7 cellular contexts compared by ENCODE assay signal in genomic region chr18:3028115-3028514, GRCh38. TPM values are rescaled to one million over a fixed set of nuclear protein-coding genes. Genes with fewer than 3 reads are reported as not detected.
A peak's percentile ranks its signal among the peaks of the same experiment; 100 is the strongest.
DNase-seq lines count a peak whose midpoint lies in the region; ATAC-seq, FAIRE-seq and TF ChIP-seq lines count a peak whose summit lies in the region.
"Not testable (repeated sequence)": the region's sequence is repeated elsewhere in the genome, so short reads cannot be mapped to it uniquely, and the experiment has no call there.

No MANE protein-coding gene starts in this region.

- not testable (repeated sequence) for FAIRE-seq in K562 (lab: Jason Lieb, UNC)

- H3K27ac Mint-ChIP-seq in mesothelial cell of epicardium, result peak overlapping the region; percentile 71
- peak overlapping the region; percentile 48 for H3K27ac Mint-ChIP-seq in neural progenitor cell

- H3K4me3 ChIP-seq in GM23248, SJSA1, K562, hepatocyte, neural progenitor cell, sigmoid colon: not testable (repeated sequence)

- in situ Hi-C loops in GM23248 (cut with MboI), result loop anchor here (25.0 kb wide), 1 partner anchor 91 kb away; no protein-coding TSS in a partner anchor
- in situ Hi-C loops in K562 (cut with MboI), result not testable (repeated sequence)

- H3K9me1 ChIP-seq in K562 (ENCODE audit: control insufficient read depth, insufficient read depth, low read length), result not testable (repeated sequence)

- H3K4me1 ChIP-seq in GM23248 (ENCODE audit: insufficient read depth), result not testable (repeated sequence)
- H3K4me1 ChIP-seq in SJSA1 (replicated peaks) (peaks cover 49% of the 10 kb centered on the region), K562 (replicated peaks in 1 of 2; ENCODE audit: control insufficient read depth in 2 of 2, insufficient read depth in 2 of 2, low read length in 2 of 2) (peaks cover 3 to 17% of the 10 kb centered on the region in 2 experiments; a peak in 3 of 5 replicates), hepatocyte (ENCODE audit: insufficient read depth) (peaks cover 28% of the 10 kb centered on the region), neural progenitor cell (peaks cover 22% of the 10 kb centered on the region), sigmoid colon (peaks cover 0 to 39% (median 26%) of the 10 kb centered on the region in 4 donors)

- not testable (repeated sequence) for H3K79me2 ChIP-seq in GM23248 (ENCODE audit: insufficient read depth); K562 (ENCODE audit: control insufficient read depth, insufficient read depth, low read length); hepatocyte; neural progenitor cell (ENCODE audit: low read depth)

- not testable (repeated sequence) for H3K9me3 ChIP-seq in GM23248 (ENCODE audit: low read depth); SJSA1 (replicated peaks); K562 (replicated peaks; ENCODE audit: control insufficient read depth, insufficient read depth, low read depth, low read length); hepatocyte (ENCODE audit: low read depth); neural progenitor cell (ENCODE audit: low read depth); sigmoid colon

- H3K4me2 ChIP-seq in GM23248 (ENCODE audit: unreplicated experiment); K562 (ENCODE audit: insufficient read depth, low read length); neural progenitor cell: not testable (repeated sequence)
- peak overlapping the region; percentile 6 for H3K4me2 ChIP-seq in hepatocyte

- not testable (repeated sequence) for DNase-seq in GM23248; SJSA1 (ENCODE audit: low read depth in 1 of 2, low spot score in 2 of 2); K562 (ENCODE audit: extremely low read depth in 1 of 4, low spot score in 3 of 4); hepatocyte (ENCODE audit: low spot score); mesothelial cell of epicardium (ENCODE audit: low spot score in 2 of 2, unreplicated experiment in 2 of 2); neural progenitor cell (ENCODE audit: low spot score); sigmoid colon

- not testable (repeated sequence) for TF ChIP-seq CTCF in K562 (IDR thresholded peaks at IDR 0.05 in 2 of 3, conservative IDR thresholded peaks at IDR 0.05 in 1 of 3; ENCODE audit: insufficient read depth in 2 of 3, low read depth in 1 of 3, low read length in 3 of 3); hepatocyte (IDR thresholded peaks at IDR 0.05; ENCODE audit: poor library complexity); mesothelial cell of epicardium (IDR thresholded peaks at IDR 0.05; ENCODE audit: unreplicated experiment); neural progenitor cell (IDR thresholded peaks at IDR 0.05); sigmoid colon (IDR thresholded peaks at IDR 0.05)

- intact Hi-C loops in K562 (cut with micrococcal nuclease); sigmoid colon (cut with DNase I): not testable (repeated sequence)

- TF ChIP-seq EP300 in K562 (IDR thresholded peaks at IDR 0.05; ENCODE audit: low read length); sigmoid colon (IDR thresholded peaks at IDR 0.05): not testable (repeated sequence)

- H2AFZ ChIP-seq in GM23248 (peak overlapping the region; percentile 76; the same call in 1 of the 2 replicates), hepatocyte (peak overlapping the region; percentile 44)
- H2AFZ ChIP-seq in K562 (ENCODE audit: low read depth, low read length); neural progenitor cell (replicated peaks): not testable (repeated sequence)

- CTCF ChIA-PET in K562 (lab: Yijun Ruan, JAX; ENCODE audit: low intra/inter-chr PET ratio), result not testable (repeated sequence)

- not testable (repeated sequence) for ATAC-seq in K562

- not testable (repeated sequence) for H3F3A ChIP-seq in GM23248 (ENCODE audit: insufficient read depth)
- H3F3A ChIP-seq in neural progenitor cell (ENCODE audit: low read depth), result peaks cover 15% of the 10 kb centered on the region

- TF ChIP-seq POLR2A in K562 (conservative IDR thresholded peaks at IDR 0.05); sigmoid colon (IDR thresholded peaks at IDR 0.05): not testable (repeated sequence)

- H4K20me1 ChIP-seq in GM23248 (ENCODE audit: insufficient read depth); K562 (replicated peaks; ENCODE audit: control insufficient read depth, insufficient read depth, low read length); hepatocyte (ENCODE audit: insufficient read depth, poor library complexity, severe bottlenecking); neural progenitor cell (ENCODE audit: low read depth): not testable (repeated sequence)

- not testable (repeated sequence) for H3K9ac ChIP-seq in GM23248; K562 (ENCODE audit: insufficient read depth in 1 of 2, low read depth in 2 of 2, low read length in 2 of 2); neural progenitor cell

- H3K27me3 Mint-ChIP-seq in mesothelial cell of epicardium (ENCODE audit: low read depth); neural progenitor cell (ENCODE audit: insufficient read depth, low read depth): not testable (repeated sequence)

- H3K27ac ChIP-seq in GM23248; K562 (ENCODE audit: extremely low read depth, low read depth, low read length); neural progenitor cell: not testable (repeated sequence)
- H3K27ac ChIP-seq in SJSA1 (peak overlapping the region; percentile 87), hepatocyte (peak overlapping the region; percentile 94), sigmoid colon (peak overlapping the region; percentile 49 to 74 (median 62))

- H3K4me1 Mint-ChIP-seq in mesothelial cell of epicardium (peaks cover 35% of the 10 kb centered on the region), neural progenitor cell (peaks cover 40% of the 10 kb centered on the region)

- not testable (repeated sequence) for BruUV-seq in K562 (replicated peaks; lab: Mats Ljungman, UMichigan)

- WGBS in GM23248 (ENCODE audit: low coverage in 1 of 2, low lambda C conversion rate in 2 of 2, missing lambda C conversion rate in 2 of 2), 2 experiments, result 81 to 82% methylated on average over 3 of the region's 3 CpGs
- 60% methylated on average over 3 of the region's 3 CpGs for WGBS in K562 (ENCODE audit: insufficient coverage, low coverage, missing lambda C conversion rate)
- WGBS in hepatocyte (ENCODE audit: low lambda C conversion rate, missing lambda C conversion rate), result 82% methylated on average over 3 of the region's 3 CpGs
- WGBS in sigmoid colon, 2 donors, result 84 to 94% methylated on average over 3 of the region's 3 CpGs

- not testable (repeated sequence) for H3K27me3 ChIP-seq in GM23248 (replicated peaks; ENCODE audit: insufficient read depth); SJSA1 (replicated peaks); K562 (ENCODE audit: control insufficient read depth in 2 of 2, insufficient read depth in 2 of 2, low read length in 2 of 2); hepatocyte; neural progenitor cell; sigmoid colon

- not testable (repeated sequence) for TF ChIP-seq RAD21 in K562 (CRISPR knock-in tag; conservative IDR thresholded peaks at IDR 0.05 in 1 of 2, IDR thresholded peaks at IDR 0.05 in 1 of 2)

- not testable (repeated sequence) for H3K9me3 Mint-ChIP-seq in mesothelial cell of epicardium, neural progenitor cell

- POLR2A ChIA-PET in K562 (lab: Yijun Ruan, JAX), result not testable (repeated sequence)

- not testable (repeated sequence) for H3K4me3 Mint-ChIP-seq in mesothelial cell of epicardium, neural progenitor cell

- H3K36me3 ChIP-seq in GM23248 (ENCODE audit: low read depth); SJSA1; K562 (ENCODE audit: control insufficient read depth, insufficient read depth, low read length); hepatocyte (replicated peaks; ENCODE audit: insufficient read depth, low read depth); neural progenitor cell; sigmoid colon: not testable (repeated sequence)

- not testable (repeated sequence) for H3K36me3 Mint-ChIP-seq in mesothelial cell of epicardium, neural progenitor cell

- H3K9me2 ChIP-seq in GM23248 (ENCODE audit: insufficient read depth); hepatocyte (replicated peaks; ENCODE audit: insufficient read depth): not testable (repeated sequence)

RNA-seq across cellular contexts. Expression of gene LPIN2, which starts 15.2 kb away (rescaled TPM):
- total RNA-seq in GM23248 (2014; rRNA removed; shearing (Covaris generic)), result 29.2 and 33.9 TPM in 2 replicates
- 19.5 and 19.8 TPM in 2 replicates for polyA plus RNA-seq in GM23248 (2016; fragmentation: Nextera tagmentation; extraction: Ambion mirVana)
- 13.7 and 21.0 TPM in 2 replicates for total RNA-seq in SJSA1 (2014; rRNA removed; shearing (Covaris generic))
- total RNA-seq in K562 (2011; cell fraction: chromatin; rRNA removed; ENCODE audit: low replicate concordance), result 45.6 and 69.6 TPM in 2 replicates
- total RNA-seq in K562 (2011; cell fraction: nucleolus; rRNA removed), result 29.0 and 29.5 TPM in 2 replicates
- total RNA-seq in K562 (2011; cell fraction: nucleoplasm; rRNA removed), result 35.7 and 37.3 TPM in 2 replicates
- 21.0 and 23.3 TPM in 2 replicates for total RNA-seq in K562 (2014; rRNA removed)
- 20.6 and 23.5 TPM in 2 replicates for total RNA-seq in K562 (2014; rRNA removed; fragmentation: Illumina TruSeq; extraction: Trizol)
- total RNA-seq in K562 (2015; rRNA removed; fragmentation: Illumina TruSeq; extraction: Trizol), result 24.3 and 25.3 TPM in 2 replicates
- total RNA-seq in K562 (2021), result 26.1 and 31.7 TPM in 2 replicates
- polyA plus RNA-seq in K562 (2011; rRNA removed), result 33.2 and 34.8 TPM in 2 replicates
- 17.2 and 25.7 TPM in 2 replicates for polyA plus RNA-seq in K562 (2011; cell fraction: cytosol; rRNA removed)
- 37.4 and 44.9 TPM in 2 replicates for polyA plus RNA-seq in K562 (2011; cell fraction: nucleus; rRNA removed)
- 18.3 and 28.4 TPM in 2 replicates for polyA plus RNA-seq in K562 (2012)
- polyA plus RNA-seq in K562 (2014; fragmentation: Illumina TruSeq; extraction: Trizol), result 24.2 and 30.3 TPM in 2 replicates
- 1 to 10 TPM; 5.2 to 7.6 TPM for polyA plus RNA-seq in K562 (2014; fragmentation: Nextera tagmentation; extraction: Ambion mirVana)
- polyA plus RNA-seq in K562 (2014; rRNA removed), result 23.0 and 24.6 TPM in 2 replicates
- polyA minus RNA-seq in K562 (2011; rRNA and poly(A)+ RNA removed), result 41.5 and 47.0 TPM in 2 replicates
- polyA minus RNA-seq in K562 (2011; cell fraction: cytosol; rRNA and poly(A)+ RNA removed), result 22.2 and 22.3 TPM in 2 replicates
- 20.3 and 39.2 TPM in 2 replicates for polyA minus RNA-seq in K562 (2011; cell fraction: nucleus; rRNA and poly(A)+ RNA removed)
- 62.1 and 71.2 TPM in 2 replicates for total RNA-seq in hepatocyte
- 28.2 and 29.1 TPM in 2 replicates for polyA plus RNA-seq in hepatocyte
- total RNA-seq in mesothelial cell of epicardium, result 39.3 to 44.9 TPM (median 42.2 TPM) in 3 replicates
- 32.1 and 35.5 TPM in 2 replicates for total RNA-seq in neural progenitor cell (ENCODE audit: low replicate concordance)
- 10 to 100 TPM; 13.6 to 31.5 (median 18.0) TPM for total RNA-seq in sigmoid colon
- polyA plus RNA-seq in sigmoid colon, result 10 to 100 TPM; 16.2 to 34.9 (median 28.5) TPM
